14 cellular contexts compared by ENCODE assay signal in genomic region chr16:84842516-84843148, GRCh38. TPM values are rescaled to one million over a fixed set of nuclear protein-coding genes. Genes with fewer than 3 reads are reported as not detected.
DNase-seq lines count a peak whose midpoint lies in the region; ATAC-seq and TF ChIP-seq lines count a peak whose summit lies in the region.
"Had no signal": no experiment of that assay in that cellular context is flagged by ENCODE, and none has a peak within 500 bp of the region (broad histone marks: within the 10 kb centered on the region; RNA-seq: fewer than 3 reads in every experiment).

No MANE protein-coding gene starts in this region.

- H3K27me3 Mint-ChIP-seq in activated naive CD4-positive, alpha-beta T cell treated with anti-CD3 and anti-CD28 coated beads, Interleukin-2, amount 50 U/mL, for 24 hours, result peaks cover 9% of the 10 kb centered on the region
- peaks cover 17% of the 10 kb centered on the region for H3K27me3 Mint-ChIP-seq in activated naive CD4-positive, alpha-beta T cell treated with anti-CD3 and anti-CD28 coated beads for 36 hours (ENCODE audit: low read depth)
- no peaks in the 10 kb centered on the region for H3K27me3 Mint-ChIP-seq in type B pancreatic cell

- H3K27ac ChIP-seq in lower lobe of right lung (no peak overlapping the region), dorsolateral prefrontal cortex (peak overlapping the region in 10 of 59 donors; percentile 4 to 38 (median 27))
- H3K27ac ChIP-seq: cardiac muscle cell, KMS-11, upper lobe of right lung had no signal

- H3K9me3 Mint-ChIP-seq in activated naive CD4-positive, alpha-beta T cell treated with anti-CD3 and anti-CD28 coated beads, Interleukin-2, amount 50 U/mL, for 24 hours, result no peaks in the 10 kb centered on the region
- no peaks in the 10 kb centered on the region for H3K9me3 Mint-ChIP-seq in activated naive CD4-positive, alpha-beta T cell treated with anti-CD3 and anti-CD28 coated beads for 36 hours
- no peaks in the 10 kb centered on the region for H3K9me3 Mint-ChIP-seq in type B pancreatic cell

- no peaks in the 10 kb centered on the region for H3K36me3 Mint-ChIP-seq in activated naive CD4-positive, alpha-beta T cell treated with anti-CD3 and anti-CD28 coated beads, Interleukin-2, amount 50 U/mL, for 24 hours
- no peaks in the 10 kb centered on the region for H3K36me3 Mint-ChIP-seq in activated naive CD4-positive, alpha-beta T cell treated with anti-CD3 and anti-CD28 coated beads for 36 hours (ENCODE audit: low read depth)
- no peaks in the 10 kb centered on the region for H3K36me3 Mint-ChIP-seq in type B pancreatic cell

- H3K4me3 Mint-ChIP-seq in activated naive CD4-positive, alpha-beta T cell treated with anti-CD3 and anti-CD28 coated beads, Interleukin-2, amount 50 U/mL, for 24 hours, result peak overlapping the region; percentile 30
- H3K4me3 Mint-ChIP-seq in activated naive CD4-positive, alpha-beta T cell treated with anti-CD3 and anti-CD28 coated beads for 36 hours, result no peak overlapping the region
- H3K4me3 Mint-ChIP-seq in type B pancreatic cell, result peak overlapping the region; percentile 70

- peaks cover 5% of the 10 kb centered on the region for H3K4me1 ChIP-seq in lower lobe of right lung
- H3K4me1 ChIP-seq: upper lobe of right lung had no signal

- CTCF ChIA-PET in activated naive CD4-positive, alpha-beta T cell treated with anti-CD3 and anti-CD28 coated beads for 36 hours (lab: Charles Lee), result interaction anchor here (1.0 kb wide), 1 partner anchor 88 kb away, joined by 3 read pairs; no protein-coding TSS in a partner anchor

- DNase-seq in activated naive CD4-positive, alpha-beta T cell treated with anti-CD3 and anti-CD28 coated beads for 36 hours, result no peak
- peak; percentile 64 for DNase-seq in NCI-H69 (lab: John Stamatoyannopoulos, UW)
- peak; percentile 39 for DNase-seq in lower lobe of right lung
- DNase-seq in type B pancreatic cell (ENCODE audit: extremely low spot score, unreplicated experiment), result no peak
- no peak for DNase-seq in cortex of kidney (lab: John Stamatoyannopoulos, UW)
- DNase-seq in dorsolateral prefrontal cortex, result no peak
- DNase-seq: AML-193, GF-D8 had no signal

- no peak overlapping the region for H3K4me3 ChIP-seq in lower lobe of right lung
- no peak overlapping the region for H3K4me3 ChIP-seq in dorsolateral prefrontal cortex
- H3K4me3 ChIP-seq: cardiac muscle cell had no signal

- intact Hi-C loops in activated naive CD4-positive, alpha-beta T cell treated with anti-CD3 and anti-CD28 coated beads for 36 hours (cut with micrococcal nuclease), result no loop called here
- intact Hi-C loops in lower lobe of right lung (cut with DNase I) (no loop called here), dorsolateral prefrontal cortex (cut with DNase I) (no loop called here)

- no peaks in the 10 kb centered on the region for H3K9me3 ChIP-seq in lower lobe of right lung
- H3K9me3 ChIP-seq: upper lobe of right lung had no signal

- TF ChIP-seq CTCF in lower lobe of right lung (IDR thresholded peaks at IDR 0.05), result no peak
- TF ChIP-seq CTCF in type B pancreatic cell (conservative IDR thresholded peaks at IDR 0.05), result no peak
- no peak for TF ChIP-seq CTCF in dorsolateral prefrontal cortex (IDR thresholded peaks at IDR 0.05 in 54 of 56, conservative IDR thresholded peaks at IDR 0.05 in 2 of 56; ENCODE audit: low read depth in 1 of 56, partially characterized antibody in 56 of 56)

- H3K27ac Mint-ChIP-seq in activated naive CD4-positive, alpha-beta T cell treated with anti-CD3 and anti-CD28 coated beads, Interleukin-2, amount 50 U/mL, for 24 hours, result no peak overlapping the region
- no peak overlapping the region for H3K27ac Mint-ChIP-seq in activated naive CD4-positive, alpha-beta T cell treated with anti-CD3 and anti-CD28 coated beads for 36 hours
- peak overlapping the region; percentile 73 for H3K27ac Mint-ChIP-seq in type B pancreatic cell

- peaks cover 11% of the 10 kb centered on the region for H3K4me1 Mint-ChIP-seq in activated naive CD4-positive, alpha-beta T cell treated with anti-CD3 and anti-CD28 coated beads, Interleukin-2, amount 50 U/mL, for 24 hours
- peaks cover 8% of the 10 kb centered on the region for H3K4me1 Mint-ChIP-seq in activated naive CD4-positive, alpha-beta T cell treated with anti-CD3 and anti-CD28 coated beads for 36 hours (ENCODE audit: low read depth)
- H3K4me1 Mint-ChIP-seq in type B pancreatic cell (ENCODE audit: unreplicated experiment), result peaks cover 26% of the 10 kb centered on the region

- H3K36me3 ChIP-seq in lower lobe of right lung, result peaks cover 19% of the 10 kb centered on the region
- H3K36me3 ChIP-seq: cardiac muscle cell had no signal

- peaks cover 6% of the 10 kb centered on the region for H3K27me3 ChIP-seq in lower lobe of right lung (ENCODE audit: low read depth)
- H3K27me3 ChIP-seq in dorsolateral prefrontal cortex, result no peaks in the 10 kb centered on the region
- H3K27me3 ChIP-seq: upper lobe of right lung had no signal

- no peak for ATAC-seq in lower lobe of right lung
- ATAC-seq in GM21447 (IDR thresholded peaks at IDR 0.05; ENCODE audit: unreplicated experiment), result no peak
- ATAC-seq: activated CD4-positive, CD25-positive, alpha-beta regulatory T cell treated with anti-CD3 and anti-CD28 coated beads, Interleukin-2, amount 50 U/mL, for 24 hours had no signal

RNA-seq across cellular contexts. Expression of gene CRISPLD2, which starts 22.8 kb away (rescaled TPM):
- total RNA-seq in activated naive CD4-positive, alpha-beta T cell treated with anti-CD3 and anti-CD28 coated beads for 36 hours, result under 1 TPM in 1 of 2 experiments, not detected in 1; 0.14 TPM
- total RNA-seq in lower lobe of right lung (34.9 TPM), type B pancreatic cell (ENCODE audit: low replicate concordance) (17.8 and 57.2 TPM in 2 replicates), dorsolateral prefrontal cortex (10 to 100 TPM in 80 of 120 experiments, 1 to 10 TPM in 40; 3.4 to 43.2 (median 11.6) TPM)

Comparison
In these comparisons a context has a peak if more than half of its experiments do, and no peak if none do; other contexts are left out.
1. DNase-seq: peak in NCI-H69 (single experiment) and lower lobe of right lung (single experiment); none in activated naive CD4-positive, alpha-beta T cell treated with anti-CD3 and anti-CD28 coated beads for 36 hours (single experiment), type B pancreatic cell (single experiment), cortex of kidney (single experiment) and dorsolateral prefrontal cortex (0 of 10).